Comparison of ENCODE assay signal across 21 cellular contexts in genomic region chr11:9301720-9302119, GRCh38.
"Had no signal": no experiment of that assay in that cellular context is flagged by ENCODE, and none has a peak within 500 bp of the region (broad histone marks: within the 10 kb centered on the region; RNA-seq: fewer than 3 reads in every experiment).

No MANE protein-coding gene starts in this region.

- H3K27me3 Mint-ChIP-seq: activated CD8-positive, alpha-beta memory T cell treated with anti-CD3 and anti-CD28 coated beads, Interleukin-2, amount 10 ng/mL, durations not matched to agents 7 days and 5 days; activated T-helper 17 cell treated with anti-CD3 and anti-CD28 coated beads, Interleukin-2, amount 50 U/mL, for 72 hours; brain; natural killer cell treated with Interleukin-12 subunit alpha and Interleukin-12 subunit beta and Interleukin-15 and Interleukin-18, amount 100 ng/mL, for 72 hours had no signal

- H3K4me1 ChIP-seq: lower lobe of right lung, parathyroid adenoma, sigmoid colon had no signal

- FAIRE-seq: colon, frontal cortex, keratinocyte had no signal

- H3K4me3 ChIP-seq: lower lobe of right lung, sigmoid colon, thoracic aorta had no signal

- H2AFZ ChIP-seq: parathyroid adenoma had no signal

- H3K9ac ChIP-seq: parathyroid adenoma had no signal

- H3K9me3 ChIP-seq: lower lobe of right lung, neutrophil, sigmoid colon, thoracic aorta had no signal

- H3K36me3 Mint-ChIP-seq: natural killer cell treated with Interleukin-12 subunit alpha and Interleukin-12 subunit beta and Interleukin-15 and Interleukin-18, amount 100 ng/mL, for 72 hours had no signal

- H3K27ac Mint-ChIP-seq: activated CD8-positive, alpha-beta memory T cell treated with anti-CD3 and anti-CD28 coated beads, Interleukin-2, amount 10 ng/mL, durations not matched to agents 7 days and 5 days; activated T-helper 17 cell treated with anti-CD3 and anti-CD28 coated beads, Interleukin-2, amount 50 U/mL, for 72 hours; brain; natural killer cell treated with Interleukin-12 subunit alpha and Interleukin-12 subunit beta and Interleukin-15 and Interleukin-18, amount 100 ng/mL, for 72 hours; stimulated activated effector memory CD8-positive, alpha-beta T cell treated with anti-CD3 and anti-CD28 coated beads, Interleukin-12 subunit alpha, Interleukin-12 subunit beta, amount 100 ng/mL, for 72 hours had no signal

- DNase-seq: activated CD4-positive, alpha-beta T cell treated with anti-CD3 and anti-CD28 coated beads, Interleukin-2, amount 50 U/mL, for 48 hours; activated CD8-positive, alpha-beta memory T cell treated with anti-CD3 and anti-CD28 coated beads, Interleukin-2, amount 10 ng/mL, durations not matched to agents 7 days and 5 days; activated naive CD4-positive, alpha-beta T cell treated with Interleukin-2 at 50 U/mL for 16 hours; activated T-cell treated with anti-CD3 and anti-CD28 coated beads, Interleukin-2, amount 50 U/mL, for 1 hour; caudate nucleus; erythroblast; lower lobe of right lung; sigmoid colon; stimulated activated CD4-positive, alpha-beta T cell treated with anti-CD3 and anti-CD28 coated beads, Interleukin-4, amount 100 ng/mL, for 24 hours; T-helper 2 cell; WERI-Rb-1 had no signal

- H3K4me3 Mint-ChIP-seq: activated CD8-positive, alpha-beta memory T cell treated with anti-CD3 and anti-CD28 coated beads, Interleukin-2, amount 10 ng/mL, durations not matched to agents 7 days and 5 days; activated T-helper 17 cell treated with anti-CD3 and anti-CD28 coated beads, Interleukin-2, amount 50 U/mL, for 72 hours; brain; natural killer cell treated with Interleukin-12 subunit alpha and Interleukin-12 subunit beta and Interleukin-15 and Interleukin-18, amount 100 ng/mL, for 72 hours; stimulated activated effector memory CD8-positive, alpha-beta T cell treated with anti-CD3 and anti-CD28 coated beads, Interleukin-12 subunit alpha, Interleukin-12 subunit beta, amount 100 ng/mL, for 72 hours had no signal

- H3K27me3 ChIP-seq: neutrophil, sigmoid colon had no signal

- H3K4me1 Mint-ChIP-seq: brain had no signal

- ATAC-seq: activated CD8-positive, alpha-beta memory T cell treated with anti-CD3 and anti-CD28 coated beads, Interleukin-2, amount 10 ng/mL, durations not matched to agents 7 days and 5 days; activated T-helper 17 cell treated with anti-CD3 and anti-CD28 coated beads, Interleukin-2, amount 50 U/mL, for 72 hours; natural killer cell treated with Interleukin-12 subunit alpha and Interleukin-12 subunit beta and Interleukin-15 and Interleukin-18, amount 100 ng/mL, for 72 hours; stimulated activated effector memory CD8-positive, alpha-beta T cell treated with anti-CD3 and anti-CD28 coated beads, Interleukin-12 subunit alpha, Interleukin-12 subunit beta, amount 100 ng/mL, for 72 hours had no signal

- H3K9me3 Mint-ChIP-seq: activated T-helper 17 cell treated with anti-CD3 and anti-CD28 coated beads, Interleukin-2, amount 50 U/mL, for 72 hours; natural killer cell treated with Interleukin-12 subunit alpha and Interleukin-12 subunit beta and Interleukin-15 and Interleukin-18, amount 100 ng/mL, for 72 hours; stimulated activated effector memory CD8-positive, alpha-beta T cell treated with anti-CD3 and anti-CD28 coated beads, Interleukin-12 subunit alpha, Interleukin-12 subunit beta, amount 100 ng/mL, for 72 hours had no signal

- H3K27ac ChIP-seq: lower lobe of right lung, neutrophil, parathyroid adenoma, sigmoid colon, thoracic aorta, WERI-Rb-1 had no signal
